In genomic region chr12:30016656-30017055, GRCh38 we compare ENCODE assay signal across 30 cellular contexts.
"Had no signal": no experiment of that assay in that cellular context is flagged by ENCODE, and none has a peak within 500 bp of the region (broad histone marks: within the 10 kb centered on the region; RNA-seq: fewer than 3 reads in every experiment).

No MANE protein-coding gene starts in this region.

- H3K27ac ChIP-seq: ovary, parathyroid adenoma, psoas muscle, right lobe of liver, sigmoid colon, suprapubic skin, testis, tibial artery, transverse colon, upper lobe of right lung, uterus had no signal

- H2AFZ ChIP-seq: parathyroid adenoma had no signal

- H3K4me1 Mint-ChIP-seq: naive thymus-derived CD4-positive, alpha-beta T cell; natural killer cell; stimulated activated memory B cell treated with anti-CD40 and anti-IgM and Interleukin-4, amounts not matched to agents 10 μg/mL and 1 μg/mL and 100 μg/mL, for 72 hours; stimulated activated naive CD8-positive, alpha-beta T cell treated with anti-CD3 and anti-CD28 coated beads, Interleukin-15, amount 100 ng/mL, for 72 hours had no signal

- H3K79me2 ChIP-seq: parathyroid adenoma had no signal

- H3K27me3 ChIP-seq: ovary, right lobe of liver, sigmoid colon, suprapubic skin, testis, tibial artery, transverse colon, upper lobe of right lung, uterus had no signal

- H3K9me3 ChIP-seq: ovary, psoas muscle, right lobe of liver, sigmoid colon, suprapubic skin, testis, tibial artery, transverse colon, upper lobe of right lung, uterus had no signal

- H3K4me1 ChIP-seq: psoas muscle, sigmoid colon, suprapubic skin, testis, transverse colon, upper lobe of right lung, uterus had no signal

- DNase-seq: naive thymus-derived CD4-positive, alpha-beta T cell; natural killer cell; occipital lobe; ovary; posterior cingulate gyrus; psoas muscle; right cardiac atrium; right lobe of liver; sigmoid colon; small intestine; stimulated activated CD4-positive, alpha-beta T cell treated with anti-CD3 and anti-CD28 coated beads, Interleukin-15, amount 100 ng/mL, for 24 hours; stimulated activated CD4-positive, alpha-beta T cell treated with anti-CD3 and anti-CD28 coated beads, Interleukin-2, amount 100 ng/mL, for 24 hours; stimulated activated CD4-positive, alpha-beta T cell treated with anti-CD3 and anti-CD28 coated beads, Interleukin-2, amount 100 ng/mL, for 48 hours; stimulated activated CD4-positive, alpha-beta T cell treated with anti-CD3 and anti-CD28 coated beads, Interleukin-4, amount 100 ng/mL, for 24 hours; stimulated activated naive CD4-positive, alpha-beta T cell; stimulated activated naive CD8-positive, alpha-beta T cell treated with anti-CD3 and anti-CD28 coated beads, Interleukin-15, amount 100 ng/mL, for 72 hours; stimulated activated naive CD8-positive, alpha-beta T cell treated with anti-CD3 and anti-CD28 coated beads, Interleukin-15, Interleukin-2, amounts not matched to agents 100 U/mL and 50 U/mL, for 24 hours; substantia nigra; testis; tibial artery; transverse colon; upper lobe of right lung; uterus had no signal

- H3K9me3 Mint-ChIP-seq: neural crest cell; stimulated activated naive CD8-positive, alpha-beta T cell treated with anti-CD3 and anti-CD28 coated beads, Interleukin-15, amount 100 ng/mL, for 72 hours had no signal

- H3K9ac ChIP-seq: parathyroid adenoma had no signal

- H3K36me3 ChIP-seq: ovary, right lobe of liver, sigmoid colon, suprapubic skin, tibial artery, transverse colon, upper lobe of right lung, uterus had no signal

- ATAC-seq: naive thymus-derived CD4-positive, alpha-beta T cell; natural killer cell; psoas muscle; right cardiac atrium; right lobe of liver; stimulated activated memory B cell treated with anti-CD40 and anti-IgM and Interleukin-4, amounts not matched to agents 10 μg/mL and 1 μg/mL and 100 μg/mL, for 72 hours; stimulated activated naive CD8-positive, alpha-beta T cell treated with anti-CD3 and anti-CD28 coated beads, Interleukin-15, amount 100 ng/mL, for 72 hours; stimulated activated naive CD8-positive, alpha-beta T cell treated with anti-CD3 and anti-CD28 coated beads, Interleukin-15, Interleukin-2, amounts not matched to agents 100 U/mL and 50 U/mL, for 24 hours; upper lobe of right lung had no signal

- H3K27ac Mint-ChIP-seq: naive thymus-derived CD4-positive, alpha-beta T cell; natural killer cell; progenitor cell of endocrine pancreas; stimulated activated memory B cell treated with anti-CD40 and anti-IgM and Interleukin-4, amounts not matched to agents 10 μg/mL and 1 μg/mL and 100 μg/mL, for 72 hours; stimulated activated naive CD8-positive, alpha-beta T cell treated with anti-CD3 and anti-CD28 coated beads, Interleukin-15, amount 100 ng/mL, for 72 hours had no signal

- H3K4me3 ChIP-seq: ovary, psoas muscle, right lobe of liver, sigmoid colon, suprapubic skin, testis, tibial artery, transverse colon, upper lobe of right lung, uterus had no signal

- H3K36me3 Mint-ChIP-seq: naive thymus-derived CD4-positive, alpha-beta T cell; natural killer cell; stimulated activated memory B cell treated with anti-CD40 and anti-IgM and Interleukin-4, amounts not matched to agents 10 μg/mL and 1 μg/mL and 100 μg/mL, for 72 hours; type B pancreatic cell had no signal

- H3K27me3 Mint-ChIP-seq: naive thymus-derived CD4-positive, alpha-beta T cell; progenitor cell of endocrine pancreas; stimulated activated memory B cell treated with anti-CD40 and anti-IgM and Interleukin-4, amounts not matched to agents 10 μg/mL and 1 μg/mL and 100 μg/mL, for 72 hours had no signal

- H3K4me3 Mint-ChIP-seq: naive thymus-derived CD4-positive, alpha-beta T cell; natural killer cell; nephron; neural crest cell; stimulated activated memory B cell treated with anti-CD40 and anti-IgM and Interleukin-4, amounts not matched to agents 10 μg/mL and 1 μg/mL and 100 μg/mL, for 72 hours; stimulated activated naive CD8-positive, alpha-beta T cell treated with anti-CD3 and anti-CD28 coated beads, Interleukin-15, amount 100 ng/mL, for 72 hours; type B pancreatic cell had no signal
